In the genomic region with DNA sequence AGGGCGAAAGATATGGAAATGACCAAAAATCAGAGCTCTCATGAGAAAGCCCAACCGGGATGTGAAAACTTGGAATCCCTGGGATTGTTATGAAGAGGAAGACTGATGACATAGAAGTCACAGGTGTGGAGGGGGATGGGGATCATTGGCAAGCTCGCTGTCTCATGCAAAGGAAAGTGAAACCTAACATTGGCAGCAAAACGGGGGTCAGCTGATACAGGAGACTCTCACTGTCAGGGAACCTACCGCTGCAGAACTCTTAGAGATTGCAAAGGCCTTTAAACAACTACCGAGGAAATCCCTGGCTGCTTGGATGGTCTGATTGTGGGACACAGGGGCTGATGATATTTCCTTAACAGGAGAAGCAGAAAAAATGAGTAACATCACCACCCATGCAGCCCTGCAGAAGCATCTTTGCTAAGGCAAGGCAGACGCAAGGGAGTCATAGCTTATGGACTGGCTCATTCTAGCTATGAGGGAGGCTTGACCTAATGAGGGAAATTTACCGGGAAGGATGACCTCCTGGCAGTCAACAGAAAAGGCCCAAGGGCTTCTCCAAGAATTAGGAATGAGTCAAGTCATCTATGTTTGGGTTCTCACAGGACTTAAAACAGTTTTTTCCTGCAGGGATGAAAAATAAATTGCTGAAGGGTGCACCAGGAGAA, we compare ENCODE assay signal across 9 cellular contexts.
DNase-seq lines count a peak whose midpoint lies in the region; ATAC-seq and TF ChIP-seq lines count a peak whose summit lies in the region.
"Had no signal": no experiment of that assay in that cellular context is flagged by ENCODE, and none has a peak within 500 bp of the region (broad histone marks: within the 10 kb centered on the region; RNA-seq: fewer than 3 reads in every experiment).

No MANE protein-coding gene starts in this region.

- CTCF ChIA-PET in activated naive CD4-positive, alpha-beta T cell treated with anti-CD3 and anti-CD28 coated beads, Interleukin-2, amount 10 ng/mL, durations not matched to agents 7 days and 5 days (lab: Charles Lee) = interaction anchor here (0.6 to 1.2 kb wide), 3 partner anchors 71 to 97 kb away, joined by 3 read pairs; no protein-coding TSS in a partner anchor

- no peaks in the 10 kb centered on the region for H3K36me3 Mint-ChIP-seq in activated naive CD4-positive, alpha-beta T cell treated with anti-CD3 and anti-CD28 coated beads, Interleukin-2, amount 10 ng/mL, durations not matched to agents 7 days and 5 days
- no peaks in the 10 kb centered on the region for H3K36me3 Mint-ChIP-seq in effector memory CD8-positive, alpha-beta T cell (ENCODE audit: insufficient read depth)

- peaks cover 14% of the 10 kb centered on the region for H3K4me1 Mint-ChIP-seq in activated naive CD4-positive, alpha-beta T cell treated with anti-CD3 and anti-CD28 coated beads, Interleukin-2, amount 10 ng/mL, durations not matched to agents 7 days and 5 days
- H3K4me1 Mint-ChIP-seq in effector memory CD8-positive, alpha-beta T cell (ENCODE audit: low read depth in 2 of 2) = peaks cover 8 to 12% of the 10 kb centered on the region in 2 donors
- peaks cover 35% of the 10 kb centered on the region for H3K4me1 Mint-ChIP-seq in stimulated activated naive CD8-positive, alpha-beta T cell treated with anti-CD3 and anti-CD28 coated beads, Interleukin-15, amount 100 ng/mL, for 72 hours

- peak; percentile 61 for DNase-seq in activated naive CD4-positive, alpha-beta T cell treated with anti-CD3 and anti-CD28 coated beads, Interleukin-2, amount 10 ng/mL, durations not matched to agents 7 days and 5 days
- DNase-seq in activated naive CD4-positive, alpha-beta T cell (lab: John Stamatoyannopoulos, UW) = no peak
- DNase-seq in effector memory CD8-positive, alpha-beta T cell = no peak
- DNase-seq in stimulated activated naive CD8-positive, alpha-beta T cell treated with anti-CD3 and anti-CD28 coated beads, Interleukin-15, amount 100 ng/mL, for 72 hours = peak in 1 of 2 donors; percentile 26
- no peak for DNase-seq in AG08396 (ENCODE audit: low spot score)
- DNase-seq: PC-9 had no signal

- H3K27me3 Mint-ChIP-seq in activated naive CD4-positive, alpha-beta T cell treated with anti-CD3 and anti-CD28 coated beads, Interleukin-2, amount 10 ng/mL, durations not matched to agents 7 days and 5 days = peaks cover 4% of the 10 kb centered on the region
- peaks cover 2 to 16% of the 10 kb centered on the region in 2 donors for H3K27me3 Mint-ChIP-seq in effector memory CD8-positive, alpha-beta T cell
- no peaks in the 10 kb centered on the region for H3K27me3 Mint-ChIP-seq in stimulated activated naive CD8-positive, alpha-beta T cell treated with anti-CD3 and anti-CD28 coated beads, Interleukin-15, amount 100 ng/mL, for 72 hours

- ATAC-seq in SK-N-SH treated with all-trans-retinoic acid at 6 μM for 48 hours (peak; percentile 76), HG03095 (IDR thresholded peaks at IDR 0.05; ENCODE audit: unreplicated experiment) (no peak), GM19023 (IDR thresholded peaks at IDR 0.05; ENCODE audit: unreplicated experiment) (no peak)
- peak; percentile 46 for ATAC-seq in effector memory CD8-positive, alpha-beta T cell (replicated peaks)
- ATAC-seq in stimulated activated naive CD8-positive, alpha-beta T cell treated with anti-CD3 and anti-CD28 coated beads, Interleukin-15, amount 100 ng/mL, for 72 hours = peak; percentile 73

- peak overlapping the region; percentile 58 for H3K4me3 Mint-ChIP-seq in activated naive CD4-positive, alpha-beta T cell treated with anti-CD3 and anti-CD28 coated beads, Interleukin-2, amount 10 ng/mL, durations not matched to agents 7 days and 5 days
- peak overlapping the region; percentile 65 to 67 for H3K4me3 Mint-ChIP-seq in effector memory CD8-positive, alpha-beta T cell
- H3K4me3 Mint-ChIP-seq in stimulated activated naive CD8-positive, alpha-beta T cell treated with anti-CD3 and anti-CD28 coated beads, Interleukin-15, amount 100 ng/mL, for 72 hours = peak overlapping the region; percentile 64 to 67

- peak overlapping the region; percentile 83 for H3K27ac Mint-ChIP-seq in activated naive CD4-positive, alpha-beta T cell treated with anti-CD3 and anti-CD28 coated beads, Interleukin-2, amount 10 ng/mL, durations not matched to agents 7 days and 5 days
- H3K27ac Mint-ChIP-seq in effector memory CD8-positive, alpha-beta T cell = peak overlapping the region; percentile 59 to 79
- peak overlapping the region; percentile 61 to 76 for H3K27ac Mint-ChIP-seq in stimulated activated naive CD8-positive, alpha-beta T cell treated with anti-CD3 and anti-CD28 coated beads, Interleukin-15, amount 100 ng/mL, for 72 hours

- H3K9me3 Mint-ChIP-seq in activated naive CD4-positive, alpha-beta T cell treated with anti-CD3 and anti-CD28 coated beads, Interleukin-2, amount 10 ng/mL, durations not matched to agents 7 days and 5 days = no peaks in the 10 kb centered on the region
- H3K9me3 Mint-ChIP-seq in effector memory CD8-positive, alpha-beta T cell = no peaks in the 10 kb centered on the region
- H3K9me3 Mint-ChIP-seq in stimulated activated naive CD8-positive, alpha-beta T cell treated with anti-CD3 and anti-CD28 coated beads, Interleukin-15, amount 100 ng/mL, for 72 hours = no peaks in the 10 kb centered on the region

TF ChIP-seq in SK-N-SH treated with all-trans-retinoic acid at 6 μM for 48 hours, 23 proteins besides CTCF, POLR2A, EP300 and RAD21 (continues in another document):
- no peak for TF ChIP-seq ARNTL (CRISPR knock-in tag; IDR thresholded peaks at IDR 0.05; ENCODE audit: borderline replicate concordance, low read depth)
- no peak for TF ChIP-seq ZFP30 (CRISPR knock-in tag; IDR thresholded peaks at IDR 0.05)
- no peak for TF ChIP-seq ZFP3 (CRISPR knock-in tag; IDR thresholded peaks at IDR 0.05)
- TF ChIP-seq, protein P1, sequence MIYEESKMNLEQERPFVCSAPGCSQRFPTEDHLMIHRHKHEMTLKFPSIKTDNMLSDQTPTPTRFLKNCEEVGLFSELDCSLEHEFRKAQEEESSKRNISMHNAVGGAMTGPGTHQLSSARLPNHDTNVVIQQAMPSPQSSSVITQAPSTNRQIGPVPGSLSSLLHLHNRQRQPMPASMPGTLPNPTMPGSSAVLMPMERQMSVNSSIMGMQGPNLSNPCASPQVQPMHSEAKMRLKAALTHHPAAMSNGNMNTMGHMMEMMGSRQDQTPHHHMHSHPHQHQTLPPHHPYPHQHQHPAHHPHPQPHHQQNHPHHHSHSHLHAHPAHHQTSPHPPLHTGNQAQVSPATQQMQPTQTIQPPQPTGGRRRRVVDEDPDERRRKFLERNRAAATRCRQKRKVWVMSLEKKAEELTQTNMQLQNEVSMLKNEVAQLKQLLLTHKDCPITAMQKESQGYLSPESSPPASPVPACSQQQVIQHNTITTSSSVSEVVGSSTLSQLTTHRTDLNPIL (CRISPR knock-in tag; IDR thresholded peaks at IDR 0.05; ENCODE audit: low read depth) = no peak
- no peak for TF ChIP-seq ZNF8 (CRISPR knock-in tag; IDR thresholded peaks at IDR 0.05)
- TF ChIP-seq GLIS3 (CRISPR knock-in tag; IDR thresholded peaks at IDR 0.05) = no peak
- TF ChIP-seq, protein P2, sequence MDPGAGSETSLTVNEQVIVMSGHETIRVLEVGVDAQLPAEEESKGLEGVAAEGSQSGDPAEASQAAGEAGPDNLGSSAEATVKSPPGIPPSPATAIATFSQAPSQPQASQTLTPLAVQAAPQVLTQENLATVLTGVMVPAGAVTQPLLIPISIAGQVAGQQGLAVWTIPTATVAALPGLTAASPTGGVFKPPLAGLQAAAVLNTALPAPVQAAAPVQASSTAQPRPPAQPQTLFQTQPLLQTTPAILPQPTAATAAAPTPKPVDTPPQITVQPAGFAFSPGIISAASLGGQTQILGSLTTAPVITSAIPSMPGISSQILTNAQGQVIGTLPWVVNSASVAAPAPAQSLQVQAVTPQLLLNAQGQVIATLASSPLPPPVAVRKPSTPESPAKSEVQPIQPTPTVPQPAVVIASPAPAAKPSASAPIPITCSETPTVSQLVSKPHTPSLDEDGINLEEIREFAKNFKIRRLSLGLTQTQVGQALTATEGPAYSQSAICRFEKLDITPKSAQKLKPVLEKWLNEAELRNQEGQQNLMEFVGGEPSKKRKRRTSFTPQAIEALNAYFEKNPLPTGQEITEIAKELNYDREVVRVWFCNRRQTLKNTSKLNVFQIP (CRISPR knock-in tag; IDR thresholded peaks at IDR 0.05; ENCODE audit: borderline replicate concordance, low read depth) = no peak
- TF ChIP-seq CSDC2 (CRISPR knock-in tag; IDR thresholded peaks at IDR 0.05) = no peak
- TF ChIP-seq, protein P3, sequence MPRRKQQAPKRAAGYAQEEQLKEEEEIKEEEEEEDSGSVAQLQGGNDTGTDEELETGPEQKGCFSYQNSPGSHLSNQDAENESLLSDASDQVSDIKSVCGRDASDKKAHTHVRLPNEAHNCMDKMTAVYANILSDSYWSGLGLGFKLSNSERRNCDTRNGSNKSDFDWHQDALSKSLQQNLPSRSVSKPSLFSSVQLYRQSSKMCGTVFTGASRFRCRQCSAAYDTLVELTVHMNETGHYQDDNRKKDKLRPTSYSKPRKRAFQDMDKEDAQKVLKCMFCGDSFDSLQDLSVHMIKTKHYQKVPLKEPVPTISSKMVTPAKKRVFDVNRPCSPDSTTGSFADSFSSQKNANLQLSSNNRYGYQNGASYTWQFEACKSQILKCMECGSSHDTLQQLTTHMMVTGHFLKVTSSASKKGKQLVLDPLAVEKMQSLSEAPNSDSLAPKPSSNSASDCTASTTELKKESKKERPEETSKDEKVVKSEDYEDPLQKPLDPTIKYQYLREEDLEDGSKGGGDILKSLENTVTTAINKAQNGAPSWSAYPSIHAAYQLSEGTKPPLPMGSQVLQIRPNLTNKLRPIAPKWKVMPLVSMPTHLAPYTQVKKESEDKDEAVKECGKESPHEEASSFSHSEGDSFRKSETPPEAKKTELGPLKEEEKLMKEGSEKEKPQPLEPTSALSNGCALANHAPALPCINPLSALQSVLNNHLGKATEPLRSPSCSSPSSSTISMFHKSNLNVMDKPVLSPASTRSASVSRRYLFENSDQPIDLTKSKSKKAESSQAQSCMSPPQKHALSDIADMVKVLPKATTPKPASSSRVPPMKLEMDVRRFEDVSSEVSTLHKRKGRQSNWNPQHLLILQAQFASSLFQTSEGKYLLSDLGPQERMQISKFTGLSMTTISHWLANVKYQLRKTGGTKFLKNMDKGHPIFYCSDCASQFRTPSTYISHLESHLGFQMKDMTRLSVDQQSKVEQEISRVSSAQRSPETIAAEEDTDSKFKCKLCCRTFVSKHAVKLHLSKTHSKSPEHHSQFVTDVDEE (CRISPR knock-in tag; IDR thresholded peaks at IDR 0.05) = no peak
- no peak for TF ChIP-seq PPARA (CRISPR knock-in tag; IDR thresholded peaks at IDR 0.05; ENCODE audit: borderline replicate concordance)

Comparison
In these comparisons a context has a peak if more than half of its experiments do, and no peak if none do; other contexts are left out.
1. ATAC-seq: peak in SK-N-SH treated with all-trans-retinoic acid at 6 μM for 48 hours (single experiment), effector memory CD8-positive, alpha-beta T cell (single experiment) and stimulated activated naive CD8-positive, alpha-beta T cell treated with anti-CD3 and anti-CD28 coated beads, Interleukin-15, amount 100 ng/mL, for 72 hours (single experiment); none in HG03095 (single experiment) and GM19023 (single experiment).
2. Peak in every context shown above with its lines, with median percentiles within 50 percentile points of each other: H3K27ac Mint-ChIP-seq and H3K4me3 Mint-ChIP-seq.